In genomic region chr5:29079771-29080170, GRCh38 we compare ENCODE assay signal across 24 cellular contexts.
DNase-seq lines count a peak whose midpoint lies in the region; TF ChIP-seq lines count a peak whose summit lies in the region.
"Had no signal": no experiment of that assay in that cellular context is flagged by ENCODE, and none has a peak within 500 bp of the region (broad histone marks: within the 10 kb centered on the region; RNA-seq: fewer than 3 reads in every experiment).

No MANE protein-coding gene starts in this region.

- H3K27me3 ChIP-seq in OCI-LY1 (ENCODE audit: insufficient read depth, low read length) (no peaks in the 10 kb centered on the region), ovary (no peaks in the 10 kb centered on the region)
- H3K27me3 ChIP-seq: upper lobe of left lung had no signal

- H3K27ac ChIP-seq in OCI-LY1 (ENCODE audit: low read depth, low read length, poor library complexity, severe bottlenecking) (no peak overlapping the region), ovary (no peak overlapping the region)
- H3K27ac ChIP-seq: lower lobe of right lung, prostate gland, RWPE1, upper lobe of left lung had no signal

- intact Hi-C loops in ovary (cut with DNase I): no loop called here

- H4K20me1 ChIP-seq in OCI-LY1 (ENCODE audit: insufficient read depth, low read length): no peaks in the 10 kb centered on the region

- H3K4me3 Mint-ChIP-seq in endothelial cell (ENCODE audit: unreplicated experiment) (no peak overlapping the region), type B pancreatic cell (no peak overlapping the region)
- H3K4me3 Mint-ChIP-seq: CD4-positive, alpha-beta T cell; central memory CD8-positive, alpha-beta T cell; naive thymus-derived CD4-positive, alpha-beta T cell; stimulated activated naive B cell treated with anti-CD40 and anti-IgM and Interleukin-4, amounts not matched to agents 10 μg/mL and 1 μg/mL and 100 μg/mL, for 72 hours had no signal

- TF ChIP-seq POLR2A in ovary (IDR thresholded peaks at IDR 0.05): no peak

- H3K27me3 Mint-ChIP-seq in endothelial cell (ENCODE audit: unreplicated experiment) (peaks cover 1% of the 10 kb centered on the region), type B pancreatic cell (no peaks in the 10 kb centered on the region)
- H3K27me3 Mint-ChIP-seq: CD4-positive, alpha-beta T cell; central memory CD8-positive, alpha-beta T cell; naive thymus-derived CD4-positive, alpha-beta T cell; stimulated activated naive B cell treated with anti-CD40 and anti-IgM and Interleukin-4, amounts not matched to agents 10 μg/mL and 1 μg/mL and 100 μg/mL, for 72 hours had no signal

- no peaks in the 10 kb centered on the region for H3K9me3 Mint-ChIP-seq in endothelial cell (ENCODE audit: unreplicated experiment)
- no peaks in the 10 kb centered on the region for H3K9me3 Mint-ChIP-seq in type B pancreatic cell

- H3K4me1 ChIP-seq in OCI-LY1 (ENCODE audit: insufficient read depth, low read length, severe bottlenecking) (no peaks in the 10 kb centered on the region), ovary (ENCODE audit: insufficient read depth) (no peaks in the 10 kb centered on the region)
- H3K4me1 ChIP-seq: lower lobe of right lung, prostate gland, upper lobe of left lung had no signal

- no peaks in the 10 kb centered on the region for H3K9me3 ChIP-seq in OCI-LY1 (ENCODE audit: low read length)
- H3K9me3 ChIP-seq in ovary: no peaks in the 10 kb centered on the region
- H3K9me3 ChIP-seq: lower lobe of right lung, prostate gland, upper lobe of left lung had no signal

- H3K36me3 Mint-ChIP-seq in endothelial cell (ENCODE audit: low read depth, unreplicated experiment) (no peaks in the 10 kb centered on the region), type B pancreatic cell (no peaks in the 10 kb centered on the region)
- H3K36me3 Mint-ChIP-seq: naive thymus-derived CD4-positive, alpha-beta T cell; stimulated activated naive B cell treated with anti-CD40 and anti-IgM and Interleukin-4, amounts not matched to agents 10 μg/mL and 1 μg/mL and 100 μg/mL, for 72 hours had no signal

- H3K27ac Mint-ChIP-seq in endothelial cell (ENCODE audit: unreplicated experiment) (no peak overlapping the region), type B pancreatic cell (no peak overlapping the region)
- H3K27ac Mint-ChIP-seq: CD4-positive, alpha-beta T cell; naive thymus-derived CD4-positive, alpha-beta T cell; stimulated activated naive B cell treated with anti-CD40 and anti-IgM and Interleukin-4, amounts not matched to agents 10 μg/mL and 1 μg/mL and 100 μg/mL, for 72 hours had no signal

- DNase-seq in DMS 273 (lab: John Stamatoyannopoulos, UW; ENCODE audit: unreplicated experiment) (peak; percentile 20), DMS 273 treated with DMSO at 0.1 percent for 48 hours (lab: John Stamatoyannopoulos, UW) (no peak), endothelial cell (ENCODE audit: low spot score) (peak; percentile 38), type B pancreatic cell (ENCODE audit: extremely low spot score, unreplicated experiment) (no peak), NCI-H1092 (lab: John Stamatoyannopoulos, UW) (no peak), ovary (no peak), mesenteric fat pad (ENCODE audit: low spot score) (no peak)
- DNase-seq: 8988T; activated CD4-positive, alpha-beta T cell treated with anti-CD3 and anti-CD28 coated beads for 1 hour; activated gamma-delta T cell; amygdala; CD4-positive, alpha-beta T cell; effector CD8-positive, alpha-beta T cell; lower lobe of right lung; MV-4-11; naive thymus-derived CD4-positive, alpha-beta T cell; NCI-H2081 treated with DMSO at 0.1 percent for 48 hours; NCI-H774; stimulated activated naive B cell treated with anti-CD40 and anti-IgM and Interleukin-4, amounts not matched to agents 10 μg/mL and 1 μg/mL and 100 μg/mL, for 72 hours; upper lobe of left lung had no signal

- no peaks in the 10 kb centered on the region for H3K9me2 ChIP-seq in OCI-LY1 (ENCODE audit: low read depth, low read length)

- 54 to 70% (median 63%) methylated on average over 3 of the region's 3 CpGs for WGBS in ovary, 3 donors

- no peaks in the 10 kb centered on the region for H3K4me1 Mint-ChIP-seq in endothelial cell (ENCODE audit: unreplicated experiment)
- H3K4me1 Mint-ChIP-seq in type B pancreatic cell (ENCODE audit: unreplicated experiment): no peaks in the 10 kb centered on the region
- H3K4me1 Mint-ChIP-seq: central memory CD8-positive, alpha-beta T cell; naive thymus-derived CD4-positive, alpha-beta T cell; stimulated activated naive B cell treated with anti-CD40 and anti-IgM and Interleukin-4, amounts not matched to agents 10 μg/mL and 1 μg/mL and 100 μg/mL, for 72 hours had no signal

- TF ChIP-seq CTCF in OCI-LY1 (IDR thresholded peaks at IDR 0.05; ENCODE audit: low read length) (peak; percentile 30; the same call in 1 of the 2 replicates), endothelial cell (IDR thresholded peaks at IDR 0.05; ENCODE audit: unreplicated experiment) (no peak), type B pancreatic cell (conservative IDR thresholded peaks at IDR 0.05) (peak; percentile 45), ovary (IDR thresholded peaks at IDR 0.05) (no peak)

- H3K9ac ChIP-seq in OCI-LY1 (ENCODE audit: low read length): no peak overlapping the region

- H3K4me3 ChIP-seq in OCI-LY1 (ENCODE audit: low read depth, low read length, poor library complexity, severe bottlenecking) (no peak overlapping the region), ovary (no peak overlapping the region)
- H3K4me3 ChIP-seq: lower lobe of right lung, prostate gland, upper lobe of left lung had no signal

- TF ChIP-seq EP300 in ovary (IDR thresholded peaks at IDR 0.05): no peak

- H3K79me2 ChIP-seq in OCI-LY1 (ENCODE audit: insufficient read depth, low read length): no peaks in the 10 kb centered on the region

- no peaks in the 10 kb centered on the region for H3F3A ChIP-seq in OCI-LY1 (ENCODE audit: insufficient read depth, low read length)

- H3K36me3 ChIP-seq in OCI-LY1 (ENCODE audit: insufficient read depth, low read length) (no peaks in the 10 kb centered on the region), ovary (no peaks in the 10 kb centered on the region)
- H3K36me3 ChIP-seq: lower lobe of right lung, prostate gland, upper lobe of left lung had no signal

- H3K4me2 ChIP-seq in OCI-LY1 (ENCODE audit: low read length): no peak overlapping the region

- H2AFZ ChIP-seq in OCI-LY1 (ENCODE audit: low read length): no peak overlapping the region

Comparison
In these comparisons a context has a peak if more than half of its experiments do, and no peak if none do; other contexts are left out.
1. DNase-seq: peak in DMS 273 (single experiment) and endothelial cell (single experiment); none in DMS 273 treated with DMSO at 0.1 percent for 48 hours (single experiment), type B pancreatic cell (single experiment), NCI-H1092 (single experiment), ovary (0 of 5) and mesenteric fat pad (single experiment).
2. CTCF ChIP-seq: peak in OCI-LY1 (single experiment) and type B pancreatic cell (single experiment); none in endothelial cell (single experiment) and ovary (0 of 3).